In the genomic region with DNA sequence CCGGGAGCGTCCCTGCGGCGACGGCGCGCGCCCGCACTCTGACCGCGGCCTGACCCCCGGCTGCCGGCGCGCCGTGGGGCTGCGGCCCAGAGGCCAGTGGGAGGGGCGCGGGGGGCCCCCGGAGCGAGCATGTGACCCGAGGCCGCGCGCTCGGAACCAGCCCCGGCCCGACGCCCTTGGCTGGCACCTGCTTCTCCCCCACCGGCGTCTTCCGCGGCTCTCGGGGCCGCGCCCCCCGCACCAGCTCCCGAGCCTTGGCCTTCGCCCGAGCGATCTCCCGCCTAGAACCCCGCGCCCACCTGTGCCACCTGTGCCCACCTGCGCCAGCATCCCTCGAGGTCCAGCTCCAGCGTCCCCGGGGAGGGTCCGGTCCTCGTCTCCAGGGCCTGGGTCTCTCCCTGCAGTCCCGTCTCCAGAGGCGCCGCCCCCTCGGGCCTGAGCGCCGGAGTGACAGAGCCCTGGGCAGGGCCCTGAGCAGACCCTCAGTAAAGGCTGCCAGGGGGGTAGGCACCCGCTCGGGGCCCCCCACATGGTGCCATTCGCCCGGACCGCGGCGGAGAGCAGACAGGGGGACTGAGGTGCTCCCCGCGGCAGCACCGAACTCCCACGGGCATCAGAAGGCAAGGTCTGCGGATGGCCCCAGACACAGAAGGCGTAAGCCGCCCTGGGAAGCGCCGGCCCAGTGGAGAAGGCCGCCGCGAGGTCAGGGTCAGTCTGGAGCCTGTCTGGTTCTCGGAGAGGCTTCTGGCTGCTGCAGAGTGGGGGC, we compare ENCODE assay signal across 8 cellular contexts. TPM values are rescaled to one million over a fixed set of nuclear protein-coding genes. Genes with fewer than 3 reads are reported as not detected.
DNase-seq lines count a peak whose midpoint lies in the region; ATAC-seq and TF ChIP-seq lines count a peak whose summit lies in the region.

No MANE protein-coding gene starts in this region.

- no peak overlapping the region for H3K27ac ChIP-seq in AG04450 (ENCODE audit: low read depth, low read length)

- DNase-seq in AG04450 (ENCODE audit: low read depth, low spot score), result no peak
- DNase-seq in activated gamma-delta T cell (lab: John Stamatoyannopoulos, UW), result peak; percentile 54
- DNase-seq in left cardiac atrium, result peak; percentile 53
- peak; percentile 10 for DNase-seq in putamen (ENCODE audit: low spot score)
- DNase-seq in superior temporal gyrus (ENCODE audit: extremely low spot score), result no peak

- CTCF ChIA-PET in AG04450 (lab: Charles Lee), result interaction anchor here (1.1 kb wide), 1 partner anchor 38 kb away, joined by 3 read pairs; no protein-coding TSS in a partner anchor

- peak; percentile 19 for ATAC-seq in GM18868 (IDR thresholded peaks at IDR 0.05; ENCODE audit: unreplicated experiment)
- ATAC-seq in HG03280 (IDR thresholded peaks at IDR 0.05; ENCODE audit: unreplicated experiment), result peak; percentile 23
- ATAC-seq in left cardiac atrium, result peak; percentile 60
- no peak for ATAC-seq in HG03342 (IDR thresholded peaks at IDR 0.05; ENCODE audit: unreplicated experiment)

- peak overlapping the region; percentile 59 for H3K4me3 ChIP-seq in AG04450 (ENCODE audit: low read depth, low read length)

- no peak for TF ChIP-seq CTCF in AG04450 (IDR thresholded peaks at IDR 0.05; ENCODE audit: low read depth, low read length)

- no peaks in the 10 kb centered on the region for H3K9me3 ChIP-seq in AG04450 (ENCODE audit: control insufficient read depth, insufficient read depth, low read length)

- POLR2A ChIA-PET in AG04450 (lab: Yijun Ruan, JAX), result interaction anchor here (1.1 kb wide), 1 partner anchor 32 kb away, joined by 5 read pairs; no protein-coding TSS in a partner anchor

- intact Hi-C loops in left cardiac atrium (cut with DNase I), result loop anchor here in 1 of 2 donors (5.0 kb wide), 1 partner anchor 41 kb away; no protein-coding TSS in a partner anchor

- H3K27me3 ChIP-seq in AG04450 (ENCODE audit: control insufficient read depth, insufficient read depth, low read length), result peaks cover 37% of the 10 kb centered on the region

RNA-seq across cellular contexts. Expression of gene PPP1R13B, which starts 0.8 kb away (rescaled TPM):
- 0.52 and 0.62 TPM in 2 replicates for polyA plus RNA-seq in AG04450 (2011; rRNA removed)
- 1.2 and 3.9 TPM in 2 replicates for polyA minus RNA-seq in AG04450 (2011; rRNA and poly(A)+ RNA removed)
- 10 to 100 TPM; 63.0 to 89.3 TPM for total RNA-seq in left cardiac atrium

Comparison
In these comparisons a context has a peak if more than half of its experiments do, and no peak if none do; other contexts are left out.
1. DNase-seq: peak in activated gamma-delta T cell (single experiment), left cardiac atrium (single experiment) and putamen (single experiment); none in AG04450 (single experiment) and superior temporal gyrus (single experiment).